Comparison of ENCODE assay signal across 9 cellular contexts in the genomic region with DNA sequence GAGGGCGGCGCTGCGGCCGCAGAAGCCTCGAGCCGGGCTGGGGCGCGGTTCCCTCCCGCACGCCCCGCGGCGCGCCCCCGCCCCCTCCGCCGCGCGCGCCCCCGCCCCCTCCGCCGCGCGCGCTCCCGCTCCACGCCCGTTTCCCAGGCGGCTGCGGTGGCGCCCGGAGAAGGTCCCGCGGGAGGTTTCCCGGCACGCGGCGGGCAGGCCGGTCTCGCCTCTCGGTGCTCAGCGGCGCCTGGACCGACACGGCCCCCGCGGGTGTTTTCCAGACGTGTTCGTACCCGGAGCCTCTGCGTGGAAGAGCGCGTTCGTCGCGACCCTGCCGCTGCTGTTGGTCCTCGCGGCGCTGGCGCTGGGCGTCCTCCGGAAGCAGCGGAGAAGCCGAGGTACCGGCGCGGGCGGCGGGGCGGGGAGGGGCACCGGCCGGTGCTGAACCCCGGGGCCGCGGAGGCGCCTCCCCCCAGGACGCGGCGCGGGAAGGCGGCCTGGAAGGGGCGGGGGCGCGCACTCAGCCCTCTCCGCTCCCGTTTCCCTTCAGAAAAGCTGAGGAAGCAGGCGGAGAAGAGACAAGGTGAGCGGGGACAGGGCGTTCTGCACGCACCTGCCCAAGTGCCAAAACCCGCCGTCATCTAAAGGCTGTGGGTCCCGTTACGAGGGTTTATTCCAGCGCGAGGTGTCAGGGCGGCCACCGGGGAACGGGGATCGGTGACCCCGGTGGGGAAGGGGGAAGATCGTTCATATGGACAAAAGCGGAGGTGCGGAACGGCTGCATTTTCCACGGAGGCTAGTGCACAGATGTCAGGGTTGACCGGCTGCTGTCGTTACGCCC. TPM values are rescaled to one million over a fixed set of nuclear protein-coding genes. Genes with fewer than 3 reads are reported as not detected.
A peak's percentile ranks its signal among the peaks of the same experiment; 100 is the strongest.
DNase-seq lines count a peak whose midpoint lies in the region; ATAC-seq and TF ChIP-seq lines count a peak whose summit lies in the region.
"Had no signal": no experiment of that assay in that cellular context is flagged by ENCODE, and none has a peak within 500 bp of the region (broad histone marks: within the 10 kb centered on the region; RNA-seq: fewer than 3 reads in every experiment).

No MANE protein-coding gene starts in this region.

- H3K36me3 ChIP-seq in Karpas-422 (ENCODE audit: insufficient read depth, low read length), result no peaks in the 10 kb centered on the region
- no peaks in the 10 kb centered on the region for H3K36me3 ChIP-seq in lung (ENCODE audit: control insufficient read depth in 2 of 2, insufficient read depth in 2 of 2, low read length in 2 of 2)
- H3K36me3 ChIP-seq: neutrophil had no signal

- H3K9ac ChIP-seq in Karpas-422 (ENCODE audit: low read length), result no peak overlapping the region

- no peaks in the 10 kb centered on the region for H3K27me3 ChIP-seq in Karpas-422 (ENCODE audit: low read length)
- H3K27me3 ChIP-seq in lung (ENCODE audit: control insufficient read depth, insufficient read depth), result no peaks in the 10 kb centered on the region

- CTCF ChIA-PET in Calu3 (lab: Charles Lee), result no interaction called here

- peak overlapping the region; percentile 40 for H3K4me2 ChIP-seq in Karpas-422 (ENCODE audit: low read depth, low read length, poor library complexity, severe bottlenecking)

- no TSS peak for BruUV-seq in Calu3 (replicated peaks; lab: Mats Ljungman, UMichigan)

- H3K4me3 ChIP-seq in Karpas-422 (ENCODE audit: low read length) (no peak overlapping the region; the same call in 1 of the 2 replicates), lung (peak overlapping the region; percentile 41)

- peaks cover 15% of the 10 kb centered on the region for H3K36me3 Mint-ChIP-seq in Calu3 (ENCODE audit: insufficient read depth, unreplicated experiment)
- H3K36me3 Mint-ChIP-seq in central memory CD8-positive, alpha-beta T cell (ENCODE audit: insufficient read depth), result no peaks in the 10 kb centered on the region

- no peaks in the 10 kb centered on the region for H3K9me3 Mint-ChIP-seq in Calu3 (ENCODE audit: low read depth, unreplicated experiment)
- no peaks in the 10 kb centered on the region for H3K9me3 Mint-ChIP-seq in central memory CD8-positive, alpha-beta T cell

- ATAC-seq in central memory CD8-positive, alpha-beta T cell (replicated peaks; ENCODE audit: extremely low read depth, poor library complexity, severe bottlenecking), result no peak
- ATAC-seq in lung (ENCODE audit: insufficient read depth, low FRiP score) (no peak), HG02642 (IDR thresholded peaks at IDR 0.05; ENCODE audit: poor library complexity, unreplicated experiment) (no peak)

- H2AFZ ChIP-seq in Karpas-422 (ENCODE audit: low read length), result no peak overlapping the region

- peaks cover 27% of the 10 kb centered on the region for H3K4me1 ChIP-seq in Karpas-422 (ENCODE audit: low read length)
- peaks cover 3 to 15% of the 10 kb centered on the region in 2 donors for H3K4me1 ChIP-seq in lung (ENCODE audit: control insufficient read depth in 2 of 2, insufficient read depth in 2 of 2, low read length in 2 of 2)

- no peaks in the 10 kb centered on the region for H3K79me2 ChIP-seq in Karpas-422 (ENCODE audit: low read length)

- intact Hi-C loops in Calu3 (cut with micrococcal nuclease; ENCODE audit: unreplicated experiment), result no loop called here

- no peaks in the 10 kb centered on the region for H4K20me1 ChIP-seq in Karpas-422 (ENCODE audit: insufficient read depth, low read depth, low read length)

- H3K4me1 Mint-ChIP-seq in Calu3 (ENCODE audit: low read depth, unreplicated experiment), result peaks cover 21% of the 10 kb centered on the region
- H3K4me1 Mint-ChIP-seq in central memory CD8-positive, alpha-beta T cell, result peaks cover 20% of the 10 kb centered on the region

- peak overlapping the region; percentile 76 for H3K4me3 Mint-ChIP-seq in Calu3 (ENCODE audit: low read depth, unreplicated experiment)
- H3K4me3 Mint-ChIP-seq in central memory CD8-positive, alpha-beta T cell, result peak overlapping the region; percentile 70

- no peak for TF ChIP-seq CTCF in Calu3 (IDR thresholded peaks at IDR 0.05; ENCODE audit: unreplicated experiment)
- no peak for TF ChIP-seq CTCF in lung (IDR thresholded peaks at IDR 0.05; ENCODE audit: control extremely low read depth, extremely low read depth)

- H3K9me3 ChIP-seq in Karpas-422 (ENCODE audit: low read length) (no peaks in the 10 kb centered on the region), lung (ENCODE audit: control insufficient read depth in 2 of 2, insufficient read depth in 1 of 2, low read length in 1 of 2) (no peaks in the 10 kb centered on the region)
- H3K9me3 ChIP-seq: neutrophil had no signal

- H3K27ac ChIP-seq in Karpas-422 (ENCODE audit: low read length) (no peak overlapping the region), lung (ENCODE audit: low read depth in 1 of 2, low read length in 1 of 2) (peak overlapping the region; percentile 54 to 65)
- H3K27ac ChIP-seq: neutrophil had no signal

- peak overlapping the region; percentile 9 for H3K27ac Mint-ChIP-seq in Calu3 (ENCODE audit: unreplicated experiment)
- H3K27ac Mint-ChIP-seq in central memory CD8-positive, alpha-beta T cell (ENCODE audit: low read depth), result no peak overlapping the region

- H3K27me3 Mint-ChIP-seq in Calu3 (ENCODE audit: unreplicated experiment), result peaks cover 6% of the 10 kb centered on the region
- H3K27me3 Mint-ChIP-seq in central memory CD8-positive, alpha-beta T cell, result peaks cover 91% of the 10 kb centered on the region

- no peaks in the 10 kb centered on the region for H3K9me2 ChIP-seq in Karpas-422 (replicated peaks; ENCODE audit: insufficient read depth, low read length)

- peak; percentile 35 for DNase-seq in Calu3
- no peak for DNase-seq in Karpas-422
- DNase-seq in central memory CD8-positive, alpha-beta T cell (ENCODE audit: low spot score in 2 of 2), result no peak
- no peak for DNase-seq in lung (ENCODE audit: low spot score)
- peak; percentile 43 for DNase-seq in ureter (ENCODE audit: low spot score)
- DNase-seq in NCI-H2029 treated with DMSO at 0.1 percent for 48 hours (lab: John Stamatoyannopoulos, UW), result no peak
- no peak for DNase-seq in activated effector memory CD4-positive, alpha-beta T cell treated with anti-CD3 and anti-CD28 coated beads, Interleukin-2, amount 50 U/mL, for 16 hours

- 0 to 2% methylated on average over 69 to 111 of the region's 111 CpGs for WGBS in lung, 2 donors

RNA-seq across cellular contexts. Expression of a gene that starts 13.1 kb away (rescaled TPM):
- total RNA-seq in Calu3 (2022) (5.0 and 5.8 TPM in 2 replicates), lung (10 to 100 TPM; 23.5 to 73.1 TPM), ureter (26.0 TPM)
- total RNA-seq in Karpas-422 (2014; rRNA removed; shearing (Covaris generic); ENCODE audit: low replicate concordance), result 1.3 TPM in 1 of 2 replicates, not detected in the other
- polyA plus RNA-seq in lung, result 10 to 100 TPM; 54.5 to 70.1 TPM

Comparison
In these comparisons a context has a peak if more than half of its experiments do, and no peak if none do; other contexts are left out.
1. DNase-seq: peak in Calu3 (single experiment) and ureter (single experiment); none in Karpas-422 (single experiment), central memory CD8-positive, alpha-beta T cell (0 of 2), lung (single experiment), NCI-H2029 treated with DMSO at 0.1 percent for 48 hours (single experiment) and activated effector memory CD4-positive, alpha-beta T cell treated with anti-CD3 and anti-CD28 coated beads, Interleukin-2, amount 50 U/mL, for 16 hours (single experiment).